ENCODE assay signal across 15 cellular contexts in the genomic region with DNA sequence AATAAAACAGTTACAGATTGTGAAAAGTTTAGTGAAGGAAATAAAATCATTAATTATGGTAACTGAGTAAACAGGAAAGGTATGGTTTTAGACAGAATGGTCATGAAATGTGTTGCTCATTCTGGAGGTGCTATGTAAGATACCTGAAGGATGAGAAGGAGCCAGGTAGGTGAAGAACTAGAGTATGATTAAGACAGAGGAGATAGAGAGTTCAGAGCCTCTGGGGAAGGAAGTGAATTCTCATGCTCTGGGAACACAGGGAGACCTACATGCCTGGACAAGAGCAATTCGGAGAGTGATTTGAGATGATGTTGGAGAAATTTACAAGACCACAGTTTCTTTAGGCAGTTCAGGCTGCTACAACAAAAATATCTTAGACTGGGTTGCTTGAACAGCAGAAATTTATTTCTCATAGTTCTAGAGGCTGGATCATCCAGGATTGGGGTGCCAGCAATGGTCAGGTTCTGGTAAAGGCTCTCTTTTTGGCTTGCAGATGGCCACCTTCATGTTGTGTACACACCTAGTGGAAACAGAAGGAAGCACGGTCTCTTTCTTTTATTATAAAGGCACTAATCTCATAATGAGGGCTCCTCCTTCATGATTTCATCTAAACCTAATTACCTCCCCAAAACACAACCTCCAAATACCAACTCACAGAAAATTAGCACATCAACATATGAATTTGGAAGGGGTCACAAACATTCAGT.
"Had no signal": no experiment of that assay in that cellular context is flagged by ENCODE, and none has a peak within 500 bp of the region (broad histone marks: within the 10 kb centered on the region; RNA-seq: fewer than 3 reads in every experiment).

No MANE protein-coding gene starts in this region.

- H3K27ac ChIP-seq: colonic mucosa, lower lobe of right lung, thoracic aorta had no signal

- H3K27me3 ChIP-seq: colonic mucosa had no signal

- H3K36me3 ChIP-seq: colonic mucosa, lower lobe of right lung, thoracic aorta had no signal

- H3K9me3 ChIP-seq: colonic mucosa, lower lobe of right lung, thoracic aorta had no signal

- DNase-seq: activated CD4-positive, alpha-beta memory T cell treated with anti-CD3 and anti-CD28 coated beads for 36 hours; activated CD4-positive, alpha-beta T cell treated with anti-CD3 and anti-CD28 coated beads for 36 hours; activated T-cell treated with anti-CD3 and anti-CD28 coated beads for 4 hours; caudate nucleus; colonic mucosa; left cardiac atrium; lower lobe of right lung; nucleus accumbens; stimulated activated CD4-positive, alpha-beta T cell treated with anti-CD3 and anti-CD28 coated beads, Interleukin-4, amount 100 ng/mL, for 4 hours; stimulated activated naive B cell treated with anti-CD40 and anti-IgM and Interleukin-4, amounts not matched to agents 10 μg/mL and 1 μg/mL and 100 μg/mL, for 72 hours; T-cell had no signal

- H3K4me1 ChIP-seq: colonic mucosa, lower lobe of right lung had no signal

- ATAC-seq: activated CD4-positive, alpha-beta T cell treated with anti-CD3 and anti-CD28 coated beads for 36 hours; left cardiac atrium; lower lobe of right lung; natural killer cell treated with Interleukin-12 subunit alpha and Interleukin-12 subunit beta and Interleukin-15 and Interleukin-18, amount 100 ng/mL, for 72 hours; sciatic nerve; stimulated activated naive B cell treated with anti-CD40 and anti-IgM and Interleukin-4, amounts not matched to agents 10 μg/mL and 1 μg/mL and 100 μg/mL, for 72 hours; T-cell; WTC11 had no signal

- H3K4me3 ChIP-seq: colonic mucosa, lower lobe of right lung, thoracic aorta had no signal
